1 cellular context compared by ENCODE assay signal in genomic region chr11:65569973-65570918, GRCh38.
TF ChIP-seq lines count a peak whose summit lies in the region.

A gene with protein sequence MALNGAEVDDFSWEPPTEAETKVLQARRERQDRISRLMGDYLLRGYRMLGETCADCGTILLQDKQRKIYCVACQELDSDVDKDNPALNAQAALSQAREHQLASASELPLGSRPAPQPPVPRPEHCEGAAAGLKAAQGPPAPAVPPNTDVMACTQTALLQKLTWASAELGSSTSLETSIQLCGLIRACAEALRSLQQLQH (plus strand): TSS chr11:65570477. CDS start chr11:65570492, 15 bp downstream.

TF ChIP-seq in HepG2, 621 proteins besides CTCF, POLR2A, EP300 and RAD21 (continued from another document and continues in another):
- 0 out of 2 replicates have a peak, but pooled peaks have one; percentile 48 for TF ChIP-seq ZNF570 (CRISPR knock-in tag; IDR thresholded peaks at IDR 0.05; ENCODE audit: borderline replicate concordance)
- TF ChIP-seq KAT2B (IDR thresholded peaks at IDR 0.05; ENCODE audit: borderline replicate concordance, low read depth, low read length), result no peak
- no peak; the same call in 1 of the 2 replicates for TF ChIP-seq GFI1 (CRISPR knock-in tag; IDR thresholded peaks at IDR 0.05; ENCODE audit: borderline replicate concordance)
- TF ChIP-seq FOXP1 (IDR thresholded peaks at IDR 0.05), result no peak
- peak; percentile 44 for TF ChIP-seq FOXP1 (CRISPR knock-in tag; IDR thresholded peaks at IDR 0.05)
- TF ChIP-seq, protein P1, sequence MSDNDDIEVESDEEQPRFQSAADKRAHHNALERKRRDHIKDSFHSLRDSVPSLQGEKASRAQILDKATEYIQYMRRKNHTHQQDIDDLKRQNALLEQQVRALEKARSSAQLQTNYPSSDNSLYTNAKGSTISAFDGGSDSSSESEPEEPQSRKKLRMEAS (IDR thresholded peaks at IDR 0.05), result peak; percentile 80
- peak; percentile 91 for TF ChIP-seq ZNF607 (CRISPR knock-in tag; IDR thresholded peaks at IDR 0.05; ENCODE audit: borderline replicate concordance)
- TF ChIP-seq MTF1 (CRISPR knock-in tag; IDR thresholded peaks at IDR 0.05), result no peak
- TF ChIP-seq ZNF296 (CRISPR knock-in tag; conservative IDR thresholded peaks at IDR 0.05), result no peak
- peak; percentile 68; the same call in 1 of the 2 replicates for TF ChIP-seq MAZ (IDR thresholded peaks at IDR 0.05; ENCODE audit: borderline replicate concordance, low read depth, low read length)
- TF ChIP-seq MAZ (CRISPR knock-in tag; IDR thresholded peaks at IDR 0.05; ENCODE audit: low read depth), result peak; percentile 81; the same call in 1 of the 2 replicates
- TF ChIP-seq GPN1 (CRISPR knock-in tag; IDR thresholded peaks at IDR 0.05; ENCODE audit: borderline replicate concordance), result no peak
- TF ChIP-seq PCBP1 (IDR thresholded peaks at IDR 0.05; ENCODE audit: borderline replicate concordance, low read depth, low read length), result 0 out of 2 replicates have a peak, but pooled peaks have one; percentile 80
- TF ChIP-seq, protein P2, sequence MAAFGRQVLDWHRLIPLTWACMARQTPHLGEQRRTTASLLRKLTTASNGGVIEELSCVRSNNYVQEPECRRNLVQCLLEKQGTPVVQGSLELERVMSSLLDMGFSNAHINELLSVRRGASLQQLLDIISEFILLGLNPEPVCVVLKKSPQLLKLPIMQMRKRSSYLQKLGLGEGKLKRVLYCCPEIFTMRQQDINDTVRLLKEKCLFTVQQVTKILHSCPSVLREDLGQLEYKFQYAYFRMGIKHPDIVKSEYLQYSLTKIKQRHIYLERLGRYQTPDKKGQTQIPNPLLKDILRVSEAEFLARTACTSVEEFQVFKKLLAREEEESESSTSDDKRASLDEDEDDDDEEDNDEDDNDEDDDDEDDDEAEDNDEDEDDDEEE (CRISPR knock-in tag; IDR thresholded peaks at IDR 0.05), result peak; percentile 94
- TF ChIP-seq TBP (CRISPR knock-in tag; IDR thresholded peaks at IDR 0.05), result no peak
- no peak for TF ChIP-seq ELF4 (CRISPR knock-in tag; IDR thresholded peaks at IDR 0.05; ENCODE audit: borderline replicate concordance)
- peak; percentile 99 for TF ChIP-seq FOXK1 (CRISPR knock-in tag; IDR thresholded peaks at IDR 0.05; ENCODE audit: borderline replicate concordance, low read depth)
- no peak for TF ChIP-seq ZNF30 (CRISPR knock-in tag; IDR thresholded peaks at IDR 0.05)
- TF ChIP-seq SAP130 (CRISPR knock-in tag; IDR thresholded peaks at IDR 0.05; ENCODE audit: low read depth), result peak; percentile 98
- TF ChIP-seq YEATS2 (CRISPR knock-in tag; IDR thresholded peaks at IDR 0.05; ENCODE audit: borderline replicate concordance), result peak; percentile 98
- TF ChIP-seq ZNF292 (CRISPR knock-in tag; IDR thresholded peaks at IDR 0.05; ENCODE audit: borderline replicate concordance, low read depth), result peak; percentile 76; the same call in 1 of the 2 replicates
- TF ChIP-seq ZBTB21 (CRISPR knock-in tag; IDR thresholded peaks at IDR 0.05), result peak; percentile 91
- TF ChIP-seq IKZF1 (IDR thresholded peaks at IDR 0.05), result no peak
- TF ChIP-seq, protein P3, sequence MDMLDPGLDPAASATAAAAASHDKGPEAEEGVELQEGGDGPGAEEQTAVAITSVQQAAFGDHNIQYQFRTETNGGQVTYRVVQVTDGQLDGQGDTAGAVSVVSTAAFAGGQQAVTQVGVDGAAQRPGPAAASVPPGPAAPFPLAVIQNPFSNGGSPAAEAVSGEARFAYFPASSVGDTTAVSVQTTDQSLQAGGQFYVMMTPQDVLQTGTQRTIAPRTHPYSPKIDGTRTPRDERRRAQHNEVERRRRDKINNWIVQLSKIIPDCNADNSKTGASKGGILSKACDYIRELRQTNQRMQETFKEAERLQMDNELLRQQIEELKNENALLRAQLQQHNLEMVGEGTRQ (IDR thresholded peaks at IDR 0.05; ENCODE audit: low read depth, low read length), result no peak
- TF ChIP-seq, protein P3 (CRISPR knock-in tag; IDR thresholded peaks at IDR 0.05; ENCODE audit: borderline replicate concordance), result peak; percentile 56; the same call in 1 of the 2 replicates
- peak; percentile 95 for TF ChIP-seq FOXK2 (IDR thresholded peaks at IDR 0.05)
- no peak; the same call in 1 of the 2 replicates for TF ChIP-seq MED13 (CRISPR knock-in tag; IDR thresholded peaks at IDR 0.05)
- peak; percentile 82; the same call in 1 of the 2 replicates for TF ChIP-seq MTF2 (CRISPR knock-in tag; IDR thresholded peaks at IDR 0.05; ENCODE audit: borderline replicate concordance)
- no peak for TF ChIP-seq HNRNPL (IDR thresholded peaks at IDR 0.05; ENCODE audit: low read depth, low read length)
- TF ChIP-seq ETS1 (CRISPR knock-in tag; IDR thresholded peaks at IDR 0.05), result no peak
- TF ChIP-seq, protein P4, sequence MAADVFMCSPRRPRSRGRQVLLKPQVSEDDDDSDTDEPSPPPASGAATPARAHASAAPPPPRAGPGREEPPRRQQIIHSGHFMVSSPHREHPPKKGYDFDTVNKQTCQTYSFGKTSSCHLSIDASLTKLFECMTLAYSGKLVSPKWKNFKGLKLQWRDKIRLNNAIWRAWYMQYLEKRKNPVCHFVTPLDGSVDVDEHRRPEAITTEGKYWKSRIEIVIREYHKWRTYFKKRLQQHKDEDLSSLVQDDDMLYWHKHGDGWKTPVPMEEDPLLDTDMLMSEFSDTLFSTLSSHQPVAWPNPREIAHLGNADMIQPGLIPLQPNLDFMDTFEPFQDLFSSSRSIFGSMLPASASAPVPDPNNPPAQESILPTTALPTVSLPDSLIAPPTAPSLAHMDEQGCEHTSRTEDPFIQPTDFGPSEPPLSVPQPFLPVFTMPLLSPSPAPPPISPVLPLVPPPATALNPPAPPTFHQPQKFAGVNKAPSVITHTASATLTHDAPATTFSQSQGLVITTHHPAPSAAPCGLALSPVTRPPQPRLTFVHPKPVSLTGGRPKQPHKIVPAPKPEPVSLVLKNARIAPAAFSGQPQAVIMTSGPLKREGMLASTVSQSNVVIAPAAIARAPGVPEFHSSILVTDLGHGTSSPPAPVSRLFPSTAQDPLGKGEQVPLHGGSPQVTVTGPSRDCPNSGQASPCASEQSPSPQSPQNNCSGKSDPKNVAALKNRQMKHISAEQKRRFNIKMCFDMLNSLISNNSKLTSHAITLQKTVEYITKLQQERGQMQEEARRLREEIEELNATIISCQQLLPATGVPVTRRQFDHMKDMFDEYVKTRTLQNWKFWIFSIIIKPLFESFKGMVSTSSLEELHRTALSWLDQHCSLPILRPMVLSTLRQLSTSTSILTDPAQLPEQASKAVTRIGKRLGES (CRISPR knock-in tag; IDR thresholded peaks at IDR 0.05; ENCODE audit: borderline replicate concordance), result no peak
- peak; percentile 61 for TF ChIP-seq FOSL2 (CRISPR knock-in tag; IDR thresholded peaks at IDR 0.05)
- TF ChIP-seq RXRA (CRISPR knock-in tag; IDR thresholded peaks at IDR 0.05), result peak; percentile 66
- peak; percentile 39; the same call in 1 of the 2 replicates for TF ChIP-seq ZNF317 (CRISPR knock-in tag; IDR thresholded peaks at IDR 0.05)
- 0 out of 2 replicates have a peak, but pooled peaks have one; percentile 11 for TF ChIP-seq MAF1 (CRISPR knock-in tag; IDR thresholded peaks at IDR 0.05; ENCODE audit: borderline replicate concordance)
- no peak for TF ChIP-seq ZNF383 (CRISPR knock-in tag; IDR thresholded peaks at IDR 0.05; ENCODE audit: borderline replicate concordance)
- TF ChIP-seq, protein P5, sequence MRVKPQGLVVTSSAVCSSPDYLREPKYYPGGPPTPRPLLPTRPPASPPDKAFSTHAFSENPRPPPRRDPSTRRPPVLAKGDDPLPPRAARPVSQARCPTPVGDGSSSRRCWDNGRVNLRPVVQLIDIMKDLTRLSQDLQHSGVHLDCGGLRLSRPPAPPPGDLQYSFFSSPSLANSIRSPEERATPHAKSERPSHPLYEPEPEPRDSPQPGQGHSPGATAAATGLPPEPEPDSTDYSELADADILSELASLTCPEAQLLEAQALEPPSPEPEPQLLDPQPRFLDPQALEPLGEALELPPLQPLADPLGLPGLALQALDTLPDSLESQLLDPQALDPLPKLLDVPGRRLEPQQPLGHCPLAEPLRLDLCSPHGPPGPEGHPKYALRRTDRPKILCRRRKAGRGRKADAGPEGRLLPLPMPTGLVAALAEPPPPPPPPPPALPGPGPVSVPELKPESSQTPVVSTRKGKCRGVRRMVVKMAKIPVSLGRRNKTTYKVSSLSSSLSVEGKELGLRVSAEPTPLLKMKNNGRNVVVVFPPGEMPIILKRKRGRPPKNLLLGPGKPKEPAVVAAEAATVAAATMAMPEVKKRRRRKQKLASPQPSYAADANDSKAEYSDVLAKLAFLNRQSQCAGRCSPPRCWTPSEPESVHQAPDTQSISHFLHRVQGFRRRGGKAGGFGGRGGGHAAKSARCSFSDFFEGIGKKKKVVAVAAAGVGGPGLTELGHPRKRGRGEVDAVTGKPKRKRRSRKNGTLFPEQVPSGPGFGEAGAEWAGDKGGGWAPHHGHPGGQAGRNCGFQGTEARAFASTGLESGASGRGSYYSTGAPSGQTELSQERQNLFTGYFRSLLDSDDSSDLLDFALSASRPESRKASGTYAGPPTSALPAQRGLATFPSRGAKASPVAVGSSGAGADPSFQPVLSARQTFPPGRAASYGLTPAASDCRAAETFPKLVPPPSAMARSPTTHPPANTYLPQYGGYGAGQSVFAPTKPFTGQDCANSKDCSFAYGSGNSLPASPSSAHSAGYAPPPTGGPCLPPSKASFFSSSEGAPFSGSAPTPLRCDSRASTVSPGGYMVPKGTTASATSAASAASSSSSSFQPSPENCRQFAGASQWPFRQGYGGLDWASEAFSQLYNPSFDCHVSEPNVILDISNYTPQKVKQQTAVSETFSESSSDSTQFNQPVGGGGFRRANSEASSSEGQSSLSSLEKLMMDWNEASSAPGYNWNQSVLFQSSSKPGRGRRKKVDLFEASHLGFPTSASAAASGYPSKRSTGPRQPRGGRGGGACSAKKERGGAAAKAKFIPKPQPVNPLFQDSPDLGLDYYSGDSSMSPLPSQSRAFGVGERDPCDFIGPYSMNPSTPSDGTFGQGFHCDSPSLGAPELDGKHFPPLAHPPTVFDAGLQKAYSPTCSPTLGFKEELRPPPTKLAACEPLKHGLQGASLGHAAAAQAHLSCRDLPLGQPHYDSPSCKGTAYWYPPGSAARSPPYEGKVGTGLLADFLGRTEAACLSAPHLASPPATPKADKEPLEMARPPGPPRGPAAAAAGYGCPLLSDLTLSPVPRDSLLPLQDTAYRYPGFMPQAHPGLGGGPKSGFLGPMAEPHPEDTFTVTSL (CRISPR knock-in tag; IDR thresholded peaks at IDR 0.05; ENCODE audit: borderline replicate concordance), result no peak
- TF ChIP-seq ETV6 (CRISPR knock-in tag; conservative IDR thresholded peaks at IDR 0.05), result no peak
- TF ChIP-seq, protein P6, sequence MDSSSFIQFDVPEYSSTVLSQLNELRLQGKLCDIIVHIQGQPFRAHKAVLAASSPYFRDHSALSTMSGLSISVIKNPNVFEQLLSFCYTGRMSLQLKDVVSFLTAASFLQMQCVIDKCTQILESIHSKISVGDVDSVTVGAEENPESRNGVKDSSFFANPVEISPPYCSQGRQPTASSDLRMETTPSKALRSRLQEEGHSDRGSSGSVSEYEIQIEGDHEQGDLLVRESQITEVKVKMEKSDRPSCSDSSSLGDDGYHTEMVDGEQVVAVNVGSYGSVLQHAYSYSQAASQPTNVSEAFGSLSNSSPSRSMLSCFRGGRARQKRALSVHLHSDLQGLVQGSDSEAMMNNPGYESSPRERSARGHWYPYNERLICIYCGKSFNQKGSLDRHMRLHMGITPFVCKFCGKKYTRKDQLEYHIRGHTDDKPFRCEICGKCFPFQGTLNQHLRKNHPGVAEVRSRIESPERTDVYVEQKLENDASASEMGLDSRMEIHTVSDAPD (CRISPR knock-in tag; IDR thresholded peaks at IDR 0.05), result no peak
- TF ChIP-seq RNF2 (conservative IDR thresholded peaks at IDR 0.05; ENCODE audit: low read depth), result 0 out of 2 replicates have a peak, but pooled peaks have one; percentile 52
- TF ChIP-seq XBP1 (CRISPR knock-in tag; IDR thresholded peaks at IDR 0.05), result no peak
- TF ChIP-seq CENPX (CRISPR knock-in tag; IDR thresholded peaks at IDR 0.05), result no peak
- no peak; the same call in 1 of the 2 replicates for TF ChIP-seq HMG20B (CRISPR knock-in tag; conservative IDR thresholded peaks at IDR 0.05)
- TF ChIP-seq KMT2A (CRISPR knock-in tag; IDR thresholded peaks at IDR 0.05), result peak; percentile 84
- TF ChIP-seq KDM4B (CRISPR knock-in tag; IDR thresholded peaks at IDR 0.05), result no peak
- TF ChIP-seq YEATS4 (CRISPR knock-in tag; IDR thresholded peaks at IDR 0.05; ENCODE audit: borderline replicate concordance), result 0 out of 2 replicates have a peak, but pooled peaks have one; percentile 39
- TF ChIP-seq ZFX (CRISPR knock-in tag; IDR thresholded peaks at IDR 0.05; ENCODE audit: low read depth), result peak; percentile 85
